In genomic region chr21:22319435-22319834, GRCh38 we compare ENCODE assay signal across 9 cellular contexts.
"Had no signal": no experiment of that assay in that cellular context is flagged by ENCODE, and none has a peak within 500 bp of the region (broad histone marks: within the 10 kb centered on the region; RNA-seq: fewer than 3 reads in every experiment).

No MANE protein-coding gene starts in this region.

- H3K4me1 ChIP-seq: HAP-1 had no signal

- H3K4me3 ChIP-seq: GM23248, HAP-1 had no signal

- ATAC-seq: HCT116, HepG2 had no signal

- H2AFZ ChIP-seq: GM23248 had no signal

- H3K9ac ChIP-seq: GM23248 had no signal

- H3K9me3 ChIP-seq: HAP-1 had no signal

- DNase-seq: GM23248, GOT3, H7, HFFc6, KBM-7 had no signal

- H3K27ac ChIP-seq: GM23248, HL-60 had no signal

- H3K36me3 ChIP-seq: HAP-1 had no signal
